In the genomic region with DNA sequence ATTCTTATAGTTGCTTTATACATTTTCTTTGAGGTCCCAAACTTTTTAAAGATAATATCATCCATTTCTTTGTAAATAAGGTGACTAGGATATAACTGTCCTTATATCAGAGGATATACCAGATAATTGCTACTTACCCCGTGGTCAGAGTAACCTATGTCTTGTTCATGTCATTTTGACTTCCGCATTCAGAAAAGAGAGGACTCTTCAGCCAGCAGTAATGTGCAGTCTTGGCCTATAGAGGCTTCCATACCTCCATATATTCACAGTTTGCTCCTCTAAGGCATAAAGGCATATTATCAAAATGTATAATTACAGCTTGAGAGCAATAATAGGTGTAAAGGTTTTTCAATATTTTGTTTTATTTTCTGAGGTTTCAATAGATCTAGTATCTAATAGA, we compare ENCODE assay signal across 25 cellular contexts. TPM values are rescaled to one million over a fixed set of nuclear protein-coding genes. Genes with fewer than 3 reads are reported as not detected.
"Had no signal": no experiment of that assay in that cellular context is flagged by ENCODE, and none has a peak within 500 bp of the region (broad histone marks: within the 10 kb centered on the region; RNA-seq: fewer than 3 reads in every experiment).

No MANE protein-coding gene starts in this region.

- H3K4me1 Mint-ChIP-seq: T-cell had no signal

- H3K4me3 Mint-ChIP-seq: T-cell; T-helper 1 cell treated with Interleukin-12 subunit alpha and Interleukin-12 subunit beta and Interleukin-4 antibody, amounts not matched to agents 30 μg/mL and 1 μg/mL, for 36 hours had no signal

- H3K9ac ChIP-seq: KMS-11 had no signal

- H3K36me3 ChIP-seq: SJSA1 had no signal

- H3K4me3 ChIP-seq: SJSA1, SK-N-MC had no signal

- H3K9me3 ChIP-seq: SJSA1 had no signal

- ATAC-seq: HepG2, T-cell had no signal

- H3K27ac ChIP-seq: KMS-11, SJSA1, SK-N-MC had no signal

- H3K4me2 ChIP-seq: KMS-11 had no signal

- H3K27ac Mint-ChIP-seq: T-cell; T-helper 1 cell treated with Interleukin-12 subunit alpha and Interleukin-12 subunit beta and Interleukin-4 antibody, amounts not matched to agents 30 μg/mL and 1 μg/mL, for 36 hours had no signal

- H3K4me1 ChIP-seq: SJSA1 had no signal

- DNase-seq: IMR-90, Kasumi-1, MM.1S, NCI-H1092 treated with DMSO at 0.1 percent for 48 hours, NCI-H1436, NCI-H187, NCI-H2029, NCI-H2081 treated with DMSO at 0.1 percent for 48 hours, NCI-H2227 treated with DMSO at 0.1 percent for 48 hours, NCI-H524, NCI-H526 treated with DMSO at 0.1 percent for 48 hours, NCI-H748 treated with DMSO at 0.1 percent for 48 hours, Right ventricle myocardium superior, RPMI8226, SIG-M5, SW 1271, T-cell had no signal

- H3K36me3 Mint-ChIP-seq: T-cell had no signal

- H3K9me3 Mint-ChIP-seq: T-cell; T-helper 1 cell treated with Interleukin-12 subunit alpha and Interleukin-12 subunit beta and Interleukin-4 antibody, amounts not matched to agents 30 μg/mL and 1 μg/mL, for 36 hours had no signal

- H3K27me3 ChIP-seq: SJSA1 had no signal

- H3K27me3 Mint-ChIP-seq: T-cell had no signal

RNA-seq across cellular contexts. Expression of a gene that starts 38.5 kb away (rescaled TPM):
- total RNA-seq: HepG2, HT-29, IMR-90, M059J, OCI-LY7, SJSA1, T-cell had no signal
- polyA plus RNA-seq: HepG2, IMR-90 had no signal
